ENCODE assay signal across 28 cellular contexts in the genomic region with DNA sequence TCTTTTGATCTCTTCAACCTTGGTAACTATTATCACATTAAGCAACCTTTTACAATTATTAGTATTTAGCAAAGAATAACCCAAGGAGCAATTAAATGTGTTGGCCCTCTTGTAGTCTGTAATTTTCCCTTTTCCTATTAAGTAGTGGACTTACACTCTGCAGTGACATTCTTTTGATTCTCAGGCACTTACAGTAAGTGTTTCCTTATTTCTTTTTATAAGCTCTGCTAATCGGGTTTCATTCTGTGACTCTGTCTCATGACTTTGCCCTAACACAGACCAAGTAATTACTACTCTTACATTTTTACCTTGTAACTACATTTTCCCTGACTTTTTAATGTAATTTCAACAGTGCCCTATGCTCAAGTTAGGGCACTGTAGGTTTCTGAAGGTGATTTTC.
"Had no signal": no experiment of that assay in that cellular context is flagged by ENCODE, and none has a peak within 500 bp of the region (broad histone marks: within the 10 kb centered on the region; RNA-seq: fewer than 3 reads in every experiment).

No MANE protein-coding gene starts in this region.

- H3K4me3 ChIP-seq: ascending aorta, breast epithelium, cardiac muscle cell, coronary artery, dorsolateral prefrontal cortex had no signal

- DNase-seq: activated CD4-positive, alpha-beta memory T cell treated with anti-CD3 and anti-CD28 coated beads, Interleukin-2, amount 10 ng/mL, durations not matched to agents 7 days and 5 days; activated CD4-positive, alpha-beta T cell treated with anti-CD3 and anti-CD28 coated beads for 1 hour; activated CD4-positive, alpha-beta T cell treated with anti-CD3 and anti-CD28 coated beads for 4 hours; activated CD4-positive, alpha-beta T cell treated with anti-CD3 and anti-CD28 coated beads, Interleukin-2, amount 10 ng/mL, durations not matched to agents 7 days and 5 days; activated CD4-positive, alpha-beta T cell treated with anti-CD3 and anti-CD28 coated beads, Interleukin-2, amount 50 U/mL, for 4 hours; activated CD8-positive, alpha-beta memory T cell treated with anti-CD3 and anti-CD28 coated beads, Interleukin-2, amount 50 U/mL, for 48 hours; activated gamma-delta T cell; activated naive CD4-positive, alpha-beta T cell; activated naive CD4-positive, alpha-beta T cell treated with anti-CD3 and anti-CD28 coated beads, Interleukin-2, amount 10 ng/mL, durations not matched to agents 7 days and 5 days; activated naive CD8-positive, alpha-beta T cell treated with anti-CD3 and anti-CD28 coated beads, Interleukin-2, amount 10 ng/mL, durations not matched to agents 7 days and 5 days; activated T-cell treated with anti-CD3 and anti-CD28 coated beads for 4 hours; activated T-cell treated with anti-CD3 and anti-CD28 coated beads, Interleukin-2, amount 50 U/mL, for 24 hours; activated T-cell treated with anti-CD3 and anti-CD28 coated beads, Interleukin-2, amount 50 U/mL, for 72 hours; central memory CD4-positive, alpha-beta T cell; cerebellar nuclear complex; dorsolateral prefrontal cortex; effector memory CD4-positive, alpha-beta T cell; endodermal cell; foreskin fibroblast; head of caudate nucleus; hippocampal formation had no signal

- ATAC-seq: activated naive CD4-positive, alpha-beta T cell treated with anti-CD3 and anti-CD28 coated beads, Interleukin-2, amount 50 U/mL, for 72 hours; activated T-cell treated with anti-CD3 and anti-CD28 coated beads, Interleukin-2, amount 50 U/mL, for 72 hours; esophagus mucosa; WTC11 had no signal
